ENCODE assay signal across 16 cellular contexts in the genomic region with DNA sequence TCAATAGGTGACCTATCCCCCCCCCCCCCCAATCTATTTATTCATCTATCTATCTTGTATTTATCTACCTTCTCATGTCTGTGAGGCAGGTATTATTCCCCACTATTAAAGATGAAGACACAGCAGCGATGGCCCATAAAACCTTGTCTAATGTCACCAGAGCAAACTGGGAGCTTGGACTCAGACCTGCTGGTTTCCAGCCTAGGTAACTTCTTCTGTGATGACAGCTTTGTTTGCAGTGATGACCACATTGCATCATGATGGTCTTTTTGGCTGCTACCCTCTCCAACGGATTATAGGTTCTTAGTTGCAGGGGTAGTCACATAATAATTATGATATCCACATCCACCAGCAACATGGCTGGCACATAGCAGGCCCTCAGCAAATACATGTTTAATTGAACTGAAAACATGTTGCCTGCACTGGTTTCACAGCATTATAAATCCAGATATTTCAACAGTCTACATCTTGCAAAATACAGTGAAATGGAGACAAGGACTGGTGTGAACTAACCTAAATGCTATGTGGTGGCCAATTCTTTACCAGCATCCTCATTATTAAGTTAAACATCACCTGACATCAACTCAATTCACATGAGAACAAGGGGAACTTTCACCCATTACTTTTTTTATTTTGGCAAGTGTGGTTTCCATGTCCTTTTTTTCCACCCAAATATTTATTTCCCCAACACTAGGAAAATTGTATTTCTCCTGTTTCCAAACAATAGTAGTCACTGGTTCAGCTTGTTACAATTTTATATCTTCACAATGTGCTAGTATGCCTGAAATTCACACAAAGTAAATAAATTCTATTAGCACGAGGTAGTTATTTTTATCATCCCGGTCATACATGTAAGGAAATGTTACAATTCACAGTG.
A peak's percentile ranks its signal among the peaks of the same experiment; 100 is the strongest.
DNase-seq lines count a peak whose midpoint lies in the region; ATAC-seq and TF ChIP-seq lines count a peak whose summit lies in the region.
"Had no signal": no experiment of that assay in that cellular context is flagged by ENCODE, and none has a peak within 500 bp of the region (broad histone marks: within the 10 kb centered on the region; RNA-seq: fewer than 3 reads in every experiment).

No MANE protein-coding gene starts in this region.

- H3K27me3 Mint-ChIP-seq in activated T-cell treated with anti-CD3 and anti-CD28 coated beads, Interleukin-2, amount 50 U/mL, for 72 hours (ENCODE audit: low read depth) = no peaks in the 10 kb centered on the region
- H3K27me3 Mint-ChIP-seq: stimulated activated naive CD8-positive, alpha-beta T cell treated with anti-CD3 and anti-CD28 coated beads, Interleukin-15, amount 100 ng/mL, for 72 hours had no signal

- peaks cover 0 to 5% of the 10 kb centered on the region in 2 donors for H3K9me3 Mint-ChIP-seq in activated T-cell treated with anti-CD3 and anti-CD28 coated beads, Interleukin-2, amount 50 U/mL, for 72 hours
- H3K9me3 Mint-ChIP-seq: neural progenitor cell had no signal

- no peak overlapping the region for H3K27ac Mint-ChIP-seq in activated T-cell treated with anti-CD3 and anti-CD28 coated beads, Interleukin-2, amount 50 U/mL, for 72 hours
- H3K27ac Mint-ChIP-seq: neural progenitor cell had no signal

- peak overlapping the region; percentile 33 for H3K27ac ChIP-seq in AG04450 (ENCODE audit: low read depth, low read length)
- H3K27ac ChIP-seq: colonic mucosa, heart left ventricle, neural progenitor cell had no signal

- H3K27me3 ChIP-seq in AG04450 (ENCODE audit: control insufficient read depth, insufficient read depth, low read length) = no peaks in the 10 kb centered on the region
- H3K27me3 ChIP-seq: colonic mucosa, heart left ventricle, neural progenitor cell had no signal

- POLR2A ChIA-PET in AG04450 (lab: Yijun Ruan, JAX) = no interaction called here

- peaks cover 0 to 2% of the 10 kb centered on the region in 2 donors for H3K36me3 Mint-ChIP-seq in activated T-cell treated with anti-CD3 and anti-CD28 coated beads, Interleukin-2, amount 50 U/mL, for 72 hours (ENCODE audit: insufficient read depth in 2 of 2)
- H3K36me3 Mint-ChIP-seq: neural progenitor cell had no signal

- H3K4me1 Mint-ChIP-seq in activated T-cell treated with anti-CD3 and anti-CD28 coated beads, Interleukin-2, amount 50 U/mL, for 72 hours (ENCODE audit: low read depth) = no peaks in the 10 kb centered on the region
- H3K4me1 Mint-ChIP-seq: stimulated activated naive CD8-positive, alpha-beta T cell treated with anti-CD3 and anti-CD28 coated beads, Interleukin-15, amount 100 ng/mL, for 72 hours had no signal

- ATAC-seq in left lobe of liver (peak; percentile 72), GM19328 (IDR thresholded peaks at IDR 0.05; ENCODE audit: unreplicated experiment) (no peak)
- ATAC-seq in activated T-cell treated with anti-CD3 and anti-CD28 coated beads, Interleukin-2, amount 50 U/mL, for 72 hours (replicated peaks in 1 of 2) = no peak
- ATAC-seq: stimulated activated naive CD8-positive, alpha-beta T cell treated with anti-CD3 and anti-CD28 coated beads, Interleukin-15, amount 100 ng/mL, for 72 hours had no signal

- no peaks in the 10 kb centered on the region for H3K9me3 ChIP-seq in AG04450 (ENCODE audit: control insufficient read depth, insufficient read depth, low read length)
- H3K9me3 ChIP-seq: colonic mucosa, heart left ventricle had no signal

- TF ChIP-seq CTCF in AG04450 (IDR thresholded peaks at IDR 0.05; ENCODE audit: low read depth, low read length) = no peak
- no peak for TF ChIP-seq CTCF in LNCaP clone FGC (IDR thresholded peaks at IDR 0.05; ENCODE audit: control insufficient read depth, extremely low read depth, insufficient read depth)

- no peak overlapping the region for H3K4me3 ChIP-seq in AG04450 (ENCODE audit: low read depth, low read length)
- no peak overlapping the region for H3K4me3 ChIP-seq in LNCaP clone FGC (ENCODE audit: low read depth, low read length)
- H3K4me3 ChIP-seq: colonic mucosa, heart left ventricle, neural progenitor cell had no signal

- H3K4me3 Mint-ChIP-seq in activated T-cell treated with anti-CD3 and anti-CD28 coated beads, Interleukin-2, amount 50 U/mL, for 72 hours = no peak overlapping the region
- H3K4me3 Mint-ChIP-seq: neural progenitor cell; stimulated activated naive CD8-positive, alpha-beta T cell treated with anti-CD3 and anti-CD28 coated beads, Interleukin-15, amount 100 ng/mL, for 72 hours had no signal

- peak; percentile 8 for DNase-seq in AG04450 (ENCODE audit: low read depth, low spot score)
- peak; percentile 34 for DNase-seq in LNCaP clone FGC (ENCODE audit: low read depth)
- peak; percentile 27 for DNase-seq in dedifferentiated amniotic fluid mesenchymal stem cell (ENCODE audit: extremely low spot score)
- no peak for DNase-seq in left lobe of liver (ENCODE audit: low spot score)
- no peak for DNase-seq in NCI-H1105 treated with DMSO at 0.1 percent for 48 hours (lab: John Stamatoyannopoulos, UW)
- no peak for DNase-seq in NCI-H1048 (lab: John Stamatoyannopoulos, UW)
- no peak for DNase-seq in activated T-cell treated with anti-CD3 and anti-CD28 coated beads, Interleukin-2, amount 50 U/mL, for 72 hours
- DNase-seq: activated CD4-positive, alpha-beta T cell treated with anti-CD3 and anti-CD28 coated beads for 48 hours; activated CD8-positive, alpha-beta memory T cell treated with anti-CD3 and anti-CD28 coated beads, Interleukin-2, amount 50 U/mL, for 4 hours; activated gamma-delta T cell treated with Interleukin-2 at 50 U/mL for 16 hours; colonic mucosa; heart left ventricle; NCI-H526 treated with DMSO at 0.1 percent for 48 hours; stimulated activated naive CD8-positive, alpha-beta T cell treated with anti-CD3 and anti-CD28 coated beads, Interleukin-15, amount 100 ng/mL, for 72 hours had no signal

- CTCF ChIA-PET in AG04450 (lab: Charles Lee) = interaction anchor here (0.6 to 2.2 kb wide), 12 partner anchors 16 to 1263 kb away, joined by 3 to 8 read pairs (median 4); no protein-coding TSS in a partner anchor

Comparison
In these comparisons a context has a peak if more than half of its experiments do, and no peak if none do; other contexts are left out.
1. DNase-seq: peak in AG04450 (single experiment), LNCaP clone FGC (single experiment) and dedifferentiated amniotic fluid mesenchymal stem cell (single experiment); none in left lobe of liver (single experiment), NCI-H1105 treated with DMSO at 0.1 percent for 48 hours (single experiment), NCI-H1048 (single experiment) and activated T-cell treated with anti-CD3 and anti-CD28 coated beads, Interleukin-2, amount 50 U/mL, for 72 hours (0 of 2).